32 cellular contexts compared by ENCODE assay signal in genomic region chr5:146513462-146513861, GRCh38. TPM values are rescaled to one million over a fixed set of nuclear protein-coding genes. Genes with fewer than 3 reads are reported as not detected.
"Had no signal": no experiment of that assay in that cellular context is flagged by ENCODE, and none has a peak within 500 bp of the region (broad histone marks: within the 10 kb centered on the region; RNA-seq: fewer than 3 reads in every experiment).

No MANE protein-coding gene starts in this region.

- H3K4me1 Mint-ChIP-seq: activated naive CD8-positive, alpha-beta T cell treated with anti-CD3 and anti-CD28 coated beads, Interleukin-2, amount 10 ng/mL, durations not matched to agents 7 days and 5 days had no signal

- DNase-seq: activated B cell treated with CpG ODN at 0.5 μM for 24 hours; activated CD4-positive, alpha-beta T cell treated with anti-CD3 and anti-CD28 coated beads for 48 hours; activated CD4-positive, alpha-beta T cell treated with anti-CD3 and anti-CD28 coated beads, Interleukin-2, amount 50 U/mL, for 1 hour; activated CD4-positive, alpha-beta T cell treated with anti-CD3 and anti-CD28 coated beads, Interleukin-2, amount 50 U/mL, for 48 hours; activated CD8-positive, alpha-beta memory T cell treated with anti-CD3 and anti-CD28 coated beads for 24 hours; activated CD8-positive, alpha-beta T cell treated with anti-CD3 and anti-CD28 coated beads for 36 hours; activated gamma-delta T cell; activated naive CD4-positive, alpha-beta T cell; activated naive CD8-positive, alpha-beta T cell treated with anti-CD3 and anti-CD28 coated beads, Interleukin-2, amount 10 ng/mL, durations not matched to agents 7 days and 5 days; activated T-cell treated with anti-CD3 and anti-CD28 coated beads, Interleukin-2, amount 50 U/mL, for 48 hours; central memory CD4-positive, alpha-beta T cell; dorsolateral prefrontal cortex; effector memory CD4-positive, alpha-beta T cell; erythroblast; foreskin keratinocyte; heart right ventricle; T-helper 1 cell; T-helper 17 cell; T1000; WERI-Rb-1 had no signal

- H3K4me1 ChIP-seq: ascending aorta, breast epithelium, esophagus muscularis mucosa, gastroesophageal sphincter, heart right ventricle had no signal

- H3K27ac ChIP-seq: ascending aorta, breast epithelium, cardiac muscle cell, coronary artery, esophagus muscularis mucosa, foreskin keratinocyte, gastroesophageal sphincter, heart right ventricle, hepatocyte, WERI-Rb-1 had no signal

- H3K27ac Mint-ChIP-seq: activated B cell treated with CpG ODN at 0.5 μM for 24 hours; activated CD8-positive, alpha-beta T cell treated with anti-CD3 and anti-CD28 coated beads for 36 hours; activated naive CD8-positive, alpha-beta T cell treated with anti-CD3 and anti-CD28 coated beads, Interleukin-2, amount 10 ng/mL, durations not matched to agents 7 days and 5 days; dendritic cell treated with granulocyte-macrophage colony-stimulating factor and Interleukin-4, amounts not matched to agents 40 ng/mL and 50 ng/mL, for 4 days; T-helper 17 cell; T-helper 2 cell treated with Interferon-gamma antibody and Interleukin-4, amounts not matched to agents 5 μg/mL and 100 μg/mL, for 36 hours had no signal

- H3K27me3 Mint-ChIP-seq: activated B cell treated with CpG ODN at 0.5 μM for 24 hours; activated CD8-positive, alpha-beta T cell treated with anti-CD3 and anti-CD28 coated beads for 36 hours; brain; dendritic cell treated with granulocyte-macrophage colony-stimulating factor and Interleukin-4, amounts not matched to agents 40 ng/mL and 50 ng/mL, for 4 days; T-helper 17 cell had no signal

- H3K4me3 ChIP-seq: ascending aorta, breast epithelium, cardiac muscle cell, coronary artery, dorsolateral prefrontal cortex, esophagus muscularis mucosa, gastroesophageal sphincter, heart right ventricle, hepatocyte had no signal

- H3K9me3 ChIP-seq: ascending aorta, breast epithelium, esophagus muscularis mucosa, gastroesophageal sphincter, heart right ventricle had no signal

- ATAC-seq: activated CD4-positive, CD25-positive, alpha-beta regulatory T cell treated with anti-CD3 and anti-CD28 coated beads, Interleukin-2, amount 50 U/mL, for 24 hours; activated CD8-positive, alpha-beta T cell treated with anti-CD3 and anti-CD28 coated beads for 36 hours; foreskin keratinocyte; gastroesophageal sphincter; heart right ventricle; T-helper 17 cell had no signal

- H3K9me3 Mint-ChIP-seq: activated B cell treated with CpG ODN at 0.5 μM for 24 hours; activated CD8-positive, alpha-beta T cell treated with anti-CD3 and anti-CD28 coated beads for 36 hours; activated naive CD8-positive, alpha-beta T cell treated with anti-CD3 and anti-CD28 coated beads, Interleukin-2, amount 10 ng/mL, durations not matched to agents 7 days and 5 days; brain; dendritic cell treated with granulocyte-macrophage colony-stimulating factor and Interleukin-4, amounts not matched to agents 40 ng/mL and 50 ng/mL, for 4 days; T-helper 2 cell treated with Interferon-gamma antibody and Interleukin-4, amounts not matched to agents 5 μg/mL and 100 μg/mL, for 36 hours had no signal

- H3K4me3 Mint-ChIP-seq: activated B cell treated with CpG ODN at 0.5 μM for 24 hours; activated CD8-positive, alpha-beta T cell treated with anti-CD3 and anti-CD28 coated beads for 36 hours; activated naive CD8-positive, alpha-beta T cell treated with anti-CD3 and anti-CD28 coated beads, Interleukin-2, amount 10 ng/mL, durations not matched to agents 7 days and 5 days; brain; dendritic cell treated with granulocyte-macrophage colony-stimulating factor and Interleukin-4, amounts not matched to agents 40 ng/mL and 50 ng/mL, for 4 days; T-helper 17 cell; T-helper 2 cell treated with Interferon-gamma antibody and Interleukin-4, amounts not matched to agents 5 μg/mL and 100 μg/mL, for 36 hours had no signal

- H3K27me3 ChIP-seq: ascending aorta, breast epithelium, cardiac muscle cell, dorsolateral prefrontal cortex, esophagus muscularis mucosa, foreskin keratinocyte, gastroesophageal sphincter, heart right ventricle, hepatocyte had no signal

RNA-seq across cellular contexts. Expression of gene GPR151, which starts 2.5 kb away (rescaled TPM):
- total RNA-seq: activated B cell treated with CpG ODN at 0.5 μM for 24 hours; activated CD8-positive, alpha-beta T cell treated with anti-CD3 and anti-CD28 coated beads for 36 hours; activated naive CD8-positive, alpha-beta T cell treated with anti-CD3 and anti-CD28 coated beads, Interleukin-2, amount 10 ng/mL, durations not matched to agents 7 days and 5 days; ascending aorta; breast epithelium; cardiac muscle cell; esophagus muscularis mucosa; foreskin keratinocyte; gastroesophageal sphincter; glomerular endothelial cell; heart right ventricle; T-helper 17 cell had no signal
- polyA plus RNA-seq: cardiac muscle cell, foreskin keratinocyte, heart right ventricle, hepatocyte had no signal
